8 cellular contexts compared by ENCODE assay signal in genomic region chrX:9885150-9885549, GRCh38.
DNase-seq lines count a peak whose midpoint lies in the region; ATAC-seq and TF ChIP-seq lines count a peak whose summit lies in the region.

No MANE protein-coding gene starts in this region.

- H3K4me3 ChIP-seq in AG09309 (ENCODE audit: control insufficient read depth, low read depth, low read length) (no peak overlapping the region), RWPE2 (ENCODE audit: severe bottlenecking) (no peak overlapping the region), heart right ventricle (no peak overlapping the region)

- H3K4me1 ChIP-seq in RWPE2 (ENCODE audit: insufficient read depth, poor library complexity, severe bottlenecking) (no peaks in the 10 kb centered on the region), heart right ventricle (peaks cover 0 to 21% (median 0%) of the 10 kb centered on the region in 9 donors)

- CTCF ChIA-PET in activated naive CD4-positive, alpha-beta T cell treated with anti-CD3 and anti-CD28 coated beads for 36 hours (lab: Charles Lee): interaction anchor here (1.2 kb wide), 1 partner anchor 235 kb away, joined by 4 read pairs; no protein-coding TSS in a partner anchor

- H3K36me3 Mint-ChIP-seq in activated naive CD4-positive, alpha-beta T cell treated with anti-CD3 and anti-CD28 coated beads for 36 hours (ENCODE audit: low read depth): no peaks in the 10 kb centered on the region

- no peak overlapping the region for H3K27ac ChIP-seq in RWPE2 (ENCODE audit: poor library complexity, severe bottlenecking)
- no peak overlapping the region for H3K27ac ChIP-seq in heart right ventricle

- intact Hi-C loops in activated naive CD4-positive, alpha-beta T cell treated with anti-CD3 and anti-CD28 coated beads for 36 hours (cut with micrococcal nuclease): loop anchor here (1.0 kb wide), 3 partner anchors 11 to 234 kb away; no protein-coding TSS in a partner anchor
- intact Hi-C loops in heart right ventricle (cut with DNase I) (loop anchor here in 7 of 10 donors (5.0 to 10.0 kb wide), 4 partner anchors 100 to 230 kb away; no protein-coding TSS in a partner anchor), sciatic nerve (cut with DNase I) (no loop called here)

- peaks cover 2% of the 10 kb centered on the region for H3K4me1 Mint-ChIP-seq in activated naive CD4-positive, alpha-beta T cell treated with anti-CD3 and anti-CD28 coated beads for 36 hours (ENCODE audit: low read depth)

- ATAC-seq in GM18511 (IDR thresholded peaks at IDR 0.05; ENCODE audit: unreplicated experiment): peak; percentile 89
- peak; percentile 70; the same call in 1 of the 3 replicates for ATAC-seq in RWPE2 (ENCODE audit: low read depth)
- peak; percentile 43 to 76 (median 64) for ATAC-seq in heart right ventricle
- ATAC-seq in sciatic nerve: peak; percentile 83
- ATAC-seq in GM19455 (IDR thresholded peaks at IDR 0.05; ENCODE audit: unreplicated experiment): no peak

- no peaks in the 10 kb centered on the region for H3K27me3 ChIP-seq in RWPE2 (ENCODE audit: insufficient read depth, poor library complexity, severe bottlenecking)
- peaks cover 0 to 42% (median 0%) of the 10 kb centered on the region in 7 donors for H3K27me3 ChIP-seq in heart right ventricle

- no peak overlapping the region for H3K27ac Mint-ChIP-seq in activated naive CD4-positive, alpha-beta T cell treated with anti-CD3 and anti-CD28 coated beads for 36 hours

- peak; percentile 82 for TF ChIP-seq CTCF in AG09309 (IDR thresholded peaks at IDR 0.05; ENCODE audit: control insufficient read depth, insufficient read depth, low read depth, low read length, missing control alignments)
- TF ChIP-seq CTCF in RWPE2 (IDR thresholded peaks at IDR 0.05; ENCODE audit: poor library complexity, severe bottlenecking): peak; percentile 72
- peak in 8 of 9 donors; percentile 13 to 68 (median 55) for TF ChIP-seq CTCF in heart right ventricle (IDR thresholded peaks at IDR 0.05)

- H3K9me3 Mint-ChIP-seq in activated naive CD4-positive, alpha-beta T cell treated with anti-CD3 and anti-CD28 coated beads for 36 hours: no peaks in the 10 kb centered on the region

- H3K9me3 ChIP-seq in RWPE2 (ENCODE audit: severe bottlenecking) (no peaks in the 10 kb centered on the region), heart right ventricle (no peaks in the 10 kb centered on the region)

- no peaks in the 10 kb centered on the region for H3K36me3 ChIP-seq in RWPE2 (ENCODE audit: low read depth)
- H3K36me3 ChIP-seq in heart right ventricle: no peaks in the 10 kb centered on the region

- H3K4me3 Mint-ChIP-seq in activated naive CD4-positive, alpha-beta T cell treated with anti-CD3 and anti-CD28 coated beads for 36 hours: no peak overlapping the region

- 21 to 30% methylated on average over 8 of the region's 8 CpGs for WGBS in heart right ventricle, 2 donors

- H3K27me3 Mint-ChIP-seq in activated naive CD4-positive, alpha-beta T cell treated with anti-CD3 and anti-CD28 coated beads for 36 hours (ENCODE audit: low read depth): no peaks in the 10 kb centered on the region

- no peak for DNase-seq in AG09309 (ENCODE audit: low read depth)
- DNase-seq in HuH-7 (ENCODE audit: low spot score): peak; percentile 49
- no peak for DNase-seq in RWPE2 (ENCODE audit: low spot score)
- DNase-seq in activated naive CD4-positive, alpha-beta T cell treated with anti-CD3 and anti-CD28 coated beads for 36 hours: peak; percentile 63
- DNase-seq in heart right ventricle: peak; percentile 40 to 46
- no peak for DNase-seq in sciatic nerve (ENCODE audit: low spot score)

Comparison
In these comparisons a context has a peak if more than half of its experiments do, and no peak if none do; other contexts are left out.
1. DNase-seq: peak in HuH-7 (single experiment), activated naive CD4-positive, alpha-beta T cell treated with anti-CD3 and anti-CD28 coated beads for 36 hours (single experiment) and heart right ventricle (2 of 2); none in AG09309 (single experiment), RWPE2 (single experiment) and sciatic nerve (single experiment).
2. Peak in every context shown above with its lines, with median percentiles within 50 percentile points of each other: CTCF ChIP-seq.